24 cellular contexts compared by ENCODE assay signal in the genomic region with DNA sequence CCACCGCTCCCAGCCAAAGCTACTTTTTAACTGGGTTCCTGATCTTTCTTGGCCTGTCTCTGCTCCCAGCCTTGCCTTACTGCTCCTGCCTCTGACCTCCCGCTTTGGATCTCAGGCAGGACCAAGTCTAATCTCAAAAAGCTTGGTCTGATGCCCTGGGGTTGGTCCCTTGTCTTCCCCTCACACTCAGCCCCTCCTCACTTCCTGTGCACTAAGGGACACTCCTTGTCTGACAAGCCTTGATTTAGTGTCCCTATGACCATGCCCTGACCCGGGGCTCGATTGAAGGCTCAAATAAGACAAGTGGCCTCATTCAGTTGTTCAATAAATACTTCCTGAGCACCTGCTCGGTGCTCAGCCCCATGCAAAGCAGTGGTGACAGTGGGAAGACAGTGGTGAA. TPM values are rescaled to one million over a fixed set of nuclear protein-coding genes. Genes with fewer than 3 reads are reported as not detected.
"Had no signal": no experiment of that assay in that cellular context is flagged by ENCODE, and none has a peak within 500 bp of the region (broad histone marks: within the 10 kb centered on the region; RNA-seq: fewer than 3 reads in every experiment).

No MANE protein-coding gene starts in this region.

- H3K27ac ChIP-seq: cardiac muscle cell, heart left ventricle, ovary, prostate gland, stomach, suprapubic skin, transverse colon, uterus had no signal

- H3K9me3 Mint-ChIP-seq: activated naive CD8-positive, alpha-beta T cell treated with anti-CD3 and anti-CD28 coated beads, Interleukin-2, amount 50 U/mL, for 24 hours; activated T-helper 17 cell treated with anti-CD3 and anti-CD28 coated beads, Interleukin-2, amount 50 U/mL, for 72 hours; memory B cell had no signal

- H3K36me3 Mint-ChIP-seq: memory B cell had no signal

- ATAC-seq: activated naive CD8-positive, alpha-beta T cell treated with anti-CD3 and anti-CD28 coated beads, Interleukin-2, amount 50 U/mL, for 24 hours; activated T-helper 17 cell treated with anti-CD3 and anti-CD28 coated beads, Interleukin-2, amount 50 U/mL, for 72 hours; heart left ventricle; left colon; mucosa of descending colon had no signal

- H3K27me3 Mint-ChIP-seq: activated naive CD8-positive, alpha-beta T cell treated with anti-CD3 and anti-CD28 coated beads, Interleukin-2, amount 50 U/mL, for 24 hours; activated T-helper 17 cell treated with anti-CD3 and anti-CD28 coated beads, Interleukin-2, amount 50 U/mL, for 72 hours; memory B cell had no signal

- H3K4me3 ChIP-seq: cardiac muscle cell, heart left ventricle, mucosa of descending colon, ovary, prostate gland, stomach, suprapubic skin, transverse colon, uterus had no signal

- DNase-seq: activated CD4-positive, alpha-beta T cell treated with anti-CD3 and anti-CD28 coated beads for 4 hours; activated CD4-positive, CD25-positive, alpha-beta regulatory T cell; activated naive CD4-positive, alpha-beta T cell treated with Interleukin-2 at 50 U/mL for 16 hours; activated naive CD8-positive, alpha-beta T cell treated with anti-CD3 and anti-CD28 coated beads, Interleukin-2, amount 50 U/mL, for 24 hours; activated T-cell treated with anti-CD3 and anti-CD28 coated beads, Interleukin-2, amount 50 U/mL, for 1 hour; effector CD4-positive, alpha-beta T cell; heart left ventricle; islet precursor cell; left colon; mucosa of descending colon; ovary; stimulated activated CD4-positive, alpha-beta T cell treated with anti-CD3 and anti-CD28 coated beads, Interleukin-4, amount 100 ng/mL, for 24 hours; stomach; T-helper 1 cell; T-helper 9 cell; transverse colon; uterus had no signal

- H3K36me3 ChIP-seq: cardiac muscle cell, heart left ventricle, ovary, prostate gland, stomach, suprapubic skin, transverse colon, uterus had no signal

- H3K4me3 Mint-ChIP-seq: activated naive CD8-positive, alpha-beta T cell treated with anti-CD3 and anti-CD28 coated beads, Interleukin-2, amount 50 U/mL, for 24 hours; memory B cell had no signal

- H3K9me3 ChIP-seq: heart left ventricle, mucosa of descending colon, ovary, prostate gland, stomach, suprapubic skin, transverse colon, uterus had no signal

- H3K27me3 ChIP-seq: cardiac muscle cell, heart left ventricle, ovary, suprapubic skin, transverse colon, uterus had no signal

- H3K27ac Mint-ChIP-seq: activated naive CD8-positive, alpha-beta T cell treated with anti-CD3 and anti-CD28 coated beads, Interleukin-2, amount 50 U/mL, for 24 hours; activated T-helper 17 cell treated with anti-CD3 and anti-CD28 coated beads, Interleukin-2, amount 50 U/mL, for 72 hours; memory B cell had no signal

RNA-seq across cellular contexts. Expression of a gene that starts 48.6 kb away (rescaled TPM):
- total RNA-seq: activated T-helper 17 cell treated with anti-CD3 and anti-CD28 coated beads, Interleukin-2, amount 50 U/mL, for 72 hours; chondrocyte; epithelial cell of proximal tubule; ovary; suprapubic skin had no signal
- polyA plus RNA-seq: cardiac muscle cell, stomach had no signal
